ENCODE assay signal across 8 cellular contexts in genomic region chr16:56931253-56931768, GRCh38. TPM values are rescaled to one million over a fixed set of nuclear protein-coding genes. Genes with fewer than 3 reads are reported as not detected.
DNase-seq lines count a peak whose midpoint lies in the region; TF ChIP-seq lines count a peak whose summit lies in the region.

No MANE protein-coding gene starts in this region.

- H4K20me1 ChIP-seq in mammary epithelial cell (ENCODE audit: insufficient read depth, low read length) = peaks cover 8% of the 10 kb centered on the region

- BruUV-seq in mammary epithelial cell (replicated peaks; lab: Mats Ljungman, UMichigan) = TSS peak; percentile 89

- peak overlapping the region; percentile 86 for H3K4me2 ChIP-seq in mammary epithelial cell (ENCODE audit: insufficient read depth, low read depth, low read length)

- peak overlapping the region; percentile 87 for H3K9ac ChIP-seq in mammary epithelial cell (ENCODE audit: insufficient read depth, low read length)

- DNase-seq in NCI-H510A (lab: John Stamatoyannopoulos, UW) (peak; percentile 28), NCI-H510A treated with DMSO at 0.1 percent for 48 hours (lab: John Stamatoyannopoulos, UW) (no peak), HFF-Myc (ENCODE audit: extremely low read depth, low read depth) (no peak), MV-4-11 (lab: John Stamatoyannopoulos, UW) (peak; percentile 84), mammary epithelial cell (no peak), medulla oblongata (ENCODE audit: extremely low spot score) (peak; percentile 37), NCI-H2171 treated with DMSO at 0.1 percent for 48 hours (lab: John Stamatoyannopoulos, UW) (no peak)

- peak overlapping the region; percentile 91 for H3K27ac ChIP-seq in mammary epithelial cell (ENCODE audit: insufficient read depth, low read depth, low read length)
- peak overlapping the region; percentile 88 for H3K27ac ChIP-seq in urinary bladder (ENCODE audit: low read depth)

- no peaks in the 10 kb centered on the region for H3K9me3 ChIP-seq in mammary epithelial cell (replicated peaks; ENCODE audit: insufficient read depth, low read length)

- WGBS in mammary epithelial cell (ENCODE audit: low coverage, missing lambda C conversion rate) = 30% methylated on average over 13 of the region's 18 CpGs
- 23% methylated on average over 18 of the region's 18 CpGs for WGBS in urinary bladder

- in situ Hi-C loops in mammary epithelial cell (cut with MboI; ENCODE audit: low sequenced_read_pairs in 2 of 2) = loop anchor here in 1 of 2 donors (5.0 kb wide), 1 partner anchor 64 kb away; the partner anchor contains the start of gene SLC12A3

- H3K27me3 ChIP-seq in mammary epithelial cell (ENCODE audit: insufficient read depth, low read length) = no peaks in the 10 kb centered on the region

- TF ChIP-seq CTCF in HFF-Myc (IDR thresholded peaks at IDR 0.05; ENCODE audit: low read depth, low read length, missing control alignments) (no peak), mammary epithelial cell (conservative IDR thresholded peaks at IDR 0.05 in 1 of 2, IDR thresholded peaks at IDR 0.05 in 1 of 2; ENCODE audit: extremely low read depth in 1 of 2, insufficient read depth in 1 of 2, low read depth in 1 of 2, low read length in 2 of 2) (no peak)

- intact Hi-C loops in mammary epithelial cell (cut with micrococcal nuclease) = loop anchor here (10.0 kb wide), 1 partner anchor 327 kb away; the partner anchor contains the start of gene MT2A

- H3K4me1 ChIP-seq in mammary epithelial cell (ENCODE audit: insufficient read depth, low read length) = peaks cover 17% of the 10 kb centered on the region
- no peaks in the 10 kb centered on the region for H3K4me1 ChIP-seq in urinary bladder (ENCODE audit: insufficient read depth)

- H3K36me3 ChIP-seq in mammary epithelial cell (ENCODE audit: insufficient read depth, low read length) (peaks cover 14% of the 10 kb centered on the region), urinary bladder (ENCODE audit: insufficient read depth) (no peaks in the 10 kb centered on the region)

- dilution Hi-C loops in mammary epithelial cell (cut with HindIII; ENCODE audit: low sequenced_read_pairs) = no loop called here

- H2AFZ ChIP-seq in mammary epithelial cell (ENCODE audit: low read depth, low read length) = peak overlapping the region; percentile 97

- peak overlapping the region; percentile 100 for H3K4me3 ChIP-seq in HFF-Myc (replicated peaks; ENCODE audit: low read depth, low read length)
- H3K4me3 ChIP-seq in mammary epithelial cell (replicated peaks in 1 of 3; ENCODE audit: insufficient read depth in 1 of 3, low read depth in 2 of 3, low read length in 3 of 3) = peak overlapping the region; percentile 18 to 85 (median 46)
- H3K4me3 ChIP-seq in urinary bladder (ENCODE audit: low read depth, low read length) = peak overlapping the region; percentile 32

- CTCF ChIA-PET in mammary epithelial cell (lab: Charles Lee; ENCODE audit: low non-redundant PET) = no interaction called here

- peaks cover 44% of the 10 kb centered on the region for H3K79me2 ChIP-seq in mammary epithelial cell (ENCODE audit: insufficient read depth, low read length)

RNA-seq across cellular contexts. Expression of gene HERPUD1, which starts 0.6 kb away (rescaled TPM):
- total RNA-seq in mammary epithelial cell (100 to 1,000 TPM; 166 to 239 TPM), urinary bladder (113 TPM)
- polyA plus RNA-seq in mammary epithelial cell (131 TPM), urinary bladder (102 TPM)
- 238 TPM for polyA minus RNA-seq in mammary epithelial cell

RNA-seq across cellular contexts. Expression of gene CETP, which starts 30.4 kb away (rescaled TPM):
- not detected for total RNA-seq in mammary epithelial cell
- not detected for polyA plus RNA-seq in mammary epithelial cell
- polyA minus RNA-seq in mammary epithelial cell = not detected
- total RNA-seq in urinary bladder = 1.6 TPM
- 0.25 TPM for polyA plus RNA-seq in urinary bladder

RNA-seq across cellular contexts. Expression of gene NLRC5, which starts 58.0 kb away (rescaled TPM):
- total RNA-seq in mammary epithelial cell = 10 to 100 TPM in 1 of 2 donors, 1 to 10 TPM in 1; 2.7 to 10.2 TPM
- 2.8 TPM for polyA plus RNA-seq in mammary epithelial cell
- 12.4 TPM for polyA minus RNA-seq in mammary epithelial cell
- total RNA-seq in urinary bladder = 10.7 TPM
- polyA plus RNA-seq in urinary bladder = 13.3 TPM

Comparison
In these comparisons a context has a peak if more than half of its experiments do, and no peak if none do; other contexts are left out.
1. DNase-seq: peak in NCI-H510A (single experiment), MV-4-11 (single experiment) and medulla oblongata (single experiment); none in NCI-H510A treated with DMSO at 0.1 percent for 48 hours (single experiment), HFF-Myc (single experiment), mammary epithelial cell (single experiment) and NCI-H2171 treated with DMSO at 0.1 percent for 48 hours (single experiment).
2. H3K4me3 ChIP-seq: peak in every context shown above with its lines; median percentile 100 in HFF-Myc; 46 in mammary epithelial cell; 32 in urinary bladder.